ENCODE assay signal across 12 cellular contexts in genomic region chr7:141841385-141841784, GRCh38. TPM values are rescaled to one million over a fixed set of nuclear protein-coding genes. Genes with fewer than 3 reads are reported as not detected.
"Had no signal": no experiment of that assay in that cellular context is flagged by ENCODE, and none has a peak within 500 bp of the region (broad histone marks: within the 10 kb centered on the region; RNA-seq: fewer than 3 reads in every experiment).

TSS of gene PRSS37 (minus strand) at chr7:141841485. CDS start at chr7:141841049, 436 bp downstream.

- H3K4me1 ChIP-seq: HAP-1 had no signal

- H3K36me3 ChIP-seq: HAP-1 had no signal

- H3K4me3 Mint-ChIP-seq: HFFc6 had no signal

- H3K9me3 ChIP-seq: HAP-1 had no signal

- FAIRE-seq: HTR-8/SVneo, K562 had no signal

- ATAC-seq: HCT116, K562 had no signal

- H3K27ac ChIP-seq: GM23248 had no signal

- H3K4me3 ChIP-seq: GM23248, HAP-1, K562 had no signal

- H3K27ac Mint-ChIP-seq: HFFc6 had no signal

- DNase-seq: GM23248, GOT3, H7, HFFc6, IMR-90, KG1 had no signal

RNA-seq across cellular contexts. Expression of gene PRSS37, which starts in this region (rescaled TPM):
- total RNA-seq: GM23248, H4, H7, HFFc6, HT-29, IMR-90, K562 had no signal
- polyA plus RNA-seq: GM23248, IMR-90, K562 had no signal
